ENCODE assay signal across 8 cellular contexts in genomic region chr17:81733507-81734404, GRCh38. TPM values are rescaled to one million over a fixed set of nuclear protein-coding genes. Genes with fewer than 3 reads are reported as not detected.
A peak's percentile ranks its signal among the peaks of the same experiment; 100 is the strongest.
DNase-seq lines count a peak whose midpoint lies in the region; ATAC-seq and TF ChIP-seq lines count a peak whose summit lies in the region.

No MANE protein-coding gene starts in this region.

- no peaks in the 10 kb centered on the region for H3K9me2 ChIP-seq in MM.1S (replicated peaks; ENCODE audit: insufficient read depth, low read length)

- intact Hi-C loops in upper lobe of right lung (cut with DNase I): no loop called here

- H3K4me2 ChIP-seq in MM.1S (ENCODE audit: low read depth, low read length): no peak overlapping the region; the same call in 1 of the 2 replicates
- no peak overlapping the region for H3K4me2 ChIP-seq in osteoblast (ENCODE audit: insufficient read depth, low read length)

- no peak overlapping the region for H3K27ac ChIP-seq in MM.1S (ENCODE audit: low read length)
- H3K27ac ChIP-seq in foreskin keratinocyte: no peak overlapping the region
- H3K27ac ChIP-seq in osteoblast (ENCODE audit: low read depth, low read length): no peak overlapping the region
- no peak overlapping the region for H3K27ac ChIP-seq in upper lobe of right lung

- ATAC-seq in foreskin keratinocyte (peak; percentile 64), upper lobe of right lung (peak; percentile 95), HG02610 (IDR thresholded peaks at IDR 0.05; ENCODE audit: unreplicated experiment) (no peak)

- no peak for DNase-seq in GM06990 (ENCODE audit: extremely low read depth, insufficient read length)
- DNase-seq in MM.1S: peak; percentile 66
- DNase-seq in SHP77 (lab: John Stamatoyannopoulos, UW): peak; percentile 94
- peak; percentile 87 for DNase-seq in activated effector memory CD4-positive, alpha-beta T cell treated with anti-CD3 and anti-CD28 coated beads, Interleukin-2, amount 50 U/mL, for 16 hours
- peak in 1 of 2 donors; percentile 35 for DNase-seq in foreskin keratinocyte
- DNase-seq in osteoblast (ENCODE audit: insufficient read length, low spot score, missing footprints): peak; percentile 99
- peak; percentile 92 for DNase-seq in upper lobe of right lung

- H3K4me3 ChIP-seq in GM06990 (replicated peaks; ENCODE audit: low read depth, low read length): no peak overlapping the region
- no peak overlapping the region for H3K4me3 ChIP-seq in MM.1S (ENCODE audit: low read length)
- H3K4me3 ChIP-seq in osteoblast (ENCODE audit: insufficient read depth, low read length): no peak overlapping the region
- no peak overlapping the region for H3K4me3 ChIP-seq in upper lobe of right lung

- no peaks in the 10 kb centered on the region for H3F3A ChIP-seq in MM.1S (ENCODE audit: insufficient read depth, low read length)

- H3K9me3 ChIP-seq in MM.1S (replicated peaks; ENCODE audit: insufficient read depth, low read length) (no peaks in the 10 kb centered on the region), osteoblast (ENCODE audit: low read depth, low read length) (no peaks in the 10 kb centered on the region), upper lobe of right lung (no peaks in the 10 kb centered on the region)

- H3K4me1 ChIP-seq in MM.1S (ENCODE audit: low read length): 0 out of 2 replicates have a peak, but pooled peaks cover 6% of the 10 kb centered on the region
- H3K4me1 ChIP-seq in foreskin keratinocyte: no peaks in the 10 kb centered on the region
- peaks cover 22% of the 10 kb centered on the region for H3K4me1 ChIP-seq in osteoblast (ENCODE audit: insufficient read depth, low read length)
- H3K4me1 ChIP-seq in upper lobe of right lung: no peaks in the 10 kb centered on the region

- H4K20me1 ChIP-seq in MM.1S (ENCODE audit: insufficient read depth, low read length): no peaks in the 10 kb centered on the region
- H4K20me1 ChIP-seq in osteoblast (ENCODE audit: insufficient read depth, low read length): no peaks in the 10 kb centered on the region

- H3K36me3 ChIP-seq in GM06990 (ENCODE audit: control insufficient read depth, insufficient read depth, low read length) (no peaks in the 10 kb centered on the region), MM.1S (replicated peaks; ENCODE audit: insufficient read depth, low read length) (no peaks in the 10 kb centered on the region), osteoblast (ENCODE audit: insufficient read depth, low read length) (no peaks in the 10 kb centered on the region), upper lobe of right lung (no peaks in the 10 kb centered on the region)

- H3K27me3 ChIP-seq in GM06990 (replicated peaks; ENCODE audit: control insufficient read depth, insufficient read depth, low read length) (peaks cover 1% of the 10 kb centered on the region; the same call in 1 of the 2 replicates), MM.1S (replicated peaks; ENCODE audit: insufficient read depth, low read length) (peaks cover 16% of the 10 kb centered on the region), foreskin keratinocyte (peaks cover 21% of the 10 kb centered on the region), osteoblast (ENCODE audit: insufficient read depth, low read length) (no peaks in the 10 kb centered on the region), upper lobe of right lung (peaks cover 4% of the 10 kb centered on the region)

- H3K79me2 ChIP-seq in MM.1S (ENCODE audit: low read length): no peaks in the 10 kb centered on the region
- no peaks in the 10 kb centered on the region for H3K79me2 ChIP-seq in osteoblast (ENCODE audit: insufficient read depth, low read length)

- TF ChIP-seq CTCF in GM06990 (IDR thresholded peaks at IDR 0.05; ENCODE audit: insufficient read depth, low read length, poor library complexity, severe bottlenecking) (peak; percentile 93), MM.1S (IDR thresholded peaks at IDR 0.05; ENCODE audit: low read length) (peak; percentile 92), foreskin keratinocyte (conservative IDR thresholded peaks at IDR 0.05) (peak; percentile 94), osteoblast (IDR thresholded peaks at IDR 0.05; ENCODE audit: extremely low read depth, low read depth, low read length) (peak; percentile 81), upper lobe of right lung (IDR thresholded peaks at IDR 0.05) (peak; percentile 95)

- H2AFZ ChIP-seq in MM.1S (ENCODE audit: low read length) (no peak overlapping the region), osteoblast (ENCODE audit: low read length) (no peak overlapping the region)

- no peak overlapping the region for H3K9ac ChIP-seq in MM.1S (ENCODE audit: low read length)

RNA-seq across cellular contexts. Expression of gene SLC25A10, which starts 21.7 kb away (rescaled TPM):
- 27.8 and 34.2 TPM in 2 replicates for total RNA-seq in foreskin keratinocyte
- 32.0 and 39.2 TPM in 2 replicates for polyA plus RNA-seq in foreskin keratinocyte
- 7.6 and 8.3 TPM in 2 replicates for total RNA-seq in osteoblast
- total RNA-seq in upper lobe of right lung: 6.3 TPM

RNA-seq across cellular contexts. Expression of gene MRPL12, which starts 30.6 kb away (rescaled TPM):
- total RNA-seq in foreskin keratinocyte (56.7 and 88.0 TPM in 2 replicates), osteoblast (6.2 and 8.8 TPM in 2 replicates), upper lobe of right lung (40.3 TPM)
- 251 and 263 TPM in 2 replicates for polyA plus RNA-seq in foreskin keratinocyte

RNA-seq across cellular contexts. Expression of gene HGS, which starts 49.9 kb away (rescaled TPM):
- total RNA-seq in foreskin keratinocyte (123 and 136 TPM in 2 replicates), osteoblast (100 and 110 TPM in 2 replicates), upper lobe of right lung (88.3 TPM)
- 138 and 155 TPM in 2 replicates for polyA plus RNA-seq in foreskin keratinocyte

RNA-seq across cellular contexts. Expression of gene ARL16, which starts 50.2 kb away (rescaled TPM):
- total RNA-seq in foreskin keratinocyte (22.7 and 23.5 TPM in 2 replicates), osteoblast (24.5 and 26.1 TPM in 2 replicates), upper lobe of right lung (19.5 TPM)
- 33.4 and 35.9 TPM in 2 replicates for polyA plus RNA-seq in foreskin keratinocyte
